Comparison of ENCODE assay signal across 9 cellular contexts in the genomic region with DNA sequence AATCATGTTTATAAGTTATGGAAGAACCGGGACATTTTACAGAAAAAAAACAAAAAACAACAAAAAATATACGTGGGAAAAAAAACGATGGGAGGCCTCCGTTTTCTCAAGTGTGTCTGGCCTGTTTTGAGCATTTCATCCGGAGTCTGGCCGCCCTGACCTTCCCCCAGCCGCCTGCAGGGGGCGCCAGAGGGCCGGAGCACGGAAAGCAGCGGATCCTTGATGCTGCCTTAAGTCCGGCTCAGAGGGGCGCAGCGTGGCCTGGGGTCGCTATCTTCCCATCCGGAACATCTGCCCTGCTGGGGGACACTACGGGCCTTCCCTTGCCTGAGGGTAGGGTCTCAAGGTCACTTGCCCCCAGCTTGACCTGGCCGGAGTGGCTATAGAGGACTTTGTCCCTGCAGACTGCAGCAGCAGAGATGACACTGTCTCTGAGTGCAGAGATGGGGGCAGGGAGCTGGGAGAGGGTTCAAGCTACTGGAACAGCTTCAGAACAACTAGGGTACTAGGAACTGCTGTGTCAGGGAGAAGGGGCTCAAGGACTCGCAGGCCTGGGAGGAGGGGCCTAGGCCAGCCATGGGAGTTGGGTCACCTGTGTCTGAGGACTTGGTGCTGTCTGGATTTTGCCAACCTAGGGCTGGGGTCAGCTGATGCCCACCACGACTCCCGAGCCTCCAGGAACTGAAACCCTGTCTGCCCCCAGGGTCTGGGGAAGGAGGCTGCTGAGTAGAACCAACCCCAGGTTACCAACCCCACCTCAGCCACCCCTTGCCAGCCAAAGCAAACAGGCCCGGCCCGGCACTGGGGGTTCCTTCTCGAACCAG. TPM values are rescaled to one million over a fixed set of nuclear protein-coding genes. Genes with fewer than 3 reads are reported as not detected.
DNase-seq lines count a peak whose midpoint lies in the region; ATAC-seq and TF ChIP-seq lines count a peak whose summit lies in the region.
"Had no signal": no experiment of that assay in that cellular context is flagged by ENCODE, and none has a peak within 500 bp of the region (broad histone marks: within the 10 kb centered on the region; RNA-seq: fewer than 3 reads in every experiment).

No MANE protein-coding gene starts in this region.

- no peak overlapping the region for H3K4me3 ChIP-seq in choroid plexus epithelial cell (ENCODE audit: low read depth, low read length)
- H3K4me3 ChIP-seq in liver (ENCODE audit: low read depth in 1 of 3, low read length in 3 of 3): peak overlapping the region in 2 of 3 donors; percentile 25 to 32
- H3K4me3 ChIP-seq: BLaER1 had no signal

- H3K4me3 Mint-ChIP-seq in activated CD4-positive, alpha-beta T cell treated with anti-CD3 and anti-CD28 coated beads, Interleukin-2, amount 10 ng/mL, durations not matched to agents 24 days and 14 days: no peak overlapping the region

- WGBS in liver: 8% methylated on average over 24 of the region's 24 CpGs

- peaks cover 33% of the 10 kb centered on the region for H3K36me3 Mint-ChIP-seq in activated CD4-positive, alpha-beta T cell treated with anti-CD3 and anti-CD28 coated beads, Interleukin-2, amount 10 ng/mL, durations not matched to agents 24 days and 14 days (ENCODE audit: low read depth)

- H3K36me3 ChIP-seq in liver (ENCODE audit: control insufficient read depth in 4 of 4, insufficient read depth in 3 of 4, low read depth in 1 of 4, low read length in 3 of 4): peaks cover 0 to 26% (median 4%) of the 10 kb centered on the region in 4 donors

- peaks cover 5% of the 10 kb centered on the region for H3K4me1 Mint-ChIP-seq in activated CD4-positive, alpha-beta T cell treated with anti-CD3 and anti-CD28 coated beads, Interleukin-2, amount 10 ng/mL, durations not matched to agents 24 days and 14 days

- H3K9me3 Mint-ChIP-seq in activated CD4-positive, alpha-beta T cell treated with anti-CD3 and anti-CD28 coated beads, Interleukin-2, amount 10 ng/mL, durations not matched to agents 24 days and 14 days: no peaks in the 10 kb centered on the region

- H3K27ac ChIP-seq in liver (ENCODE audit: low read depth in 1 of 2, low read length in 2 of 2): peak overlapping the region; percentile 78 to 88
- H3K27ac ChIP-seq: BLaER1 had no signal

- TF ChIP-seq CTCF in choroid plexus epithelial cell (conservative IDR thresholded peaks at IDR 0.05; ENCODE audit: low read depth, low read length) (peak; percentile 96), liver (IDR thresholded peaks at IDR 0.05; ENCODE audit: low read depth, low read length, missing input control) (peak; percentile 98)

- peak overlapping the region in 1 of 2 donors; percentile 2 for H3K9ac ChIP-seq in liver (ENCODE audit: low read depth in 1 of 2, low read length in 2 of 2)
- H3K9ac ChIP-seq: BLaER1 had no signal

- DNase-seq in DMS79 treated with DMSO at 0.1 percent for 48 hours (lab: John Stamatoyannopoulos, UW): peak; percentile 18
- no peak for DNase-seq in DMS79 (lab: John Stamatoyannopoulos, UW)
- DNase-seq in NCI-H2171 treated with DMSO at 0.1 percent for 48 hours (lab: John Stamatoyannopoulos, UW): peak; percentile 48
- peak; percentile 93 for DNase-seq in activated CD4-positive, alpha-beta T cell treated with anti-CD3 and anti-CD28 coated beads, Interleukin-2, amount 10 ng/mL, durations not matched to agents 24 days and 14 days
- DNase-seq in choroid plexus epithelial cell (ENCODE audit: low read depth): peak; percentile 75
- peak; percentile 52 for DNase-seq in stimulated activated CD8-positive, alpha-beta memory T cell treated with anti-CD3 and anti-CD28 coated beads, Interleukin-12 subunit alpha, Interleukin-12 subunit beta, amount 100 ng/mL, for 1 hour (ENCODE audit: low read depth)

- peak; percentile 91 to 92 for TF ChIP-seq RAD21 in liver (IDR thresholded peaks at IDR 0.05)

- H3K4me1 ChIP-seq in liver (ENCODE audit: control insufficient read depth in 4 of 4, insufficient read depth in 4 of 4, low read length in 3 of 4): peaks cover 13 to 59% (median 40%) of the 10 kb centered on the region in 4 donors

- no peaks in the 10 kb centered on the region for H3K27me3 ChIP-seq in liver (ENCODE audit: control insufficient read depth in 4 of 4, insufficient read depth in 4 of 4, low read length in 3 of 4)

- H3K27ac Mint-ChIP-seq in activated CD4-positive, alpha-beta T cell treated with anti-CD3 and anti-CD28 coated beads, Interleukin-2, amount 10 ng/mL, durations not matched to agents 24 days and 14 days: no peak overlapping the region

- ATAC-seq in GM19328 (IDR thresholded peaks at IDR 0.05; ENCODE audit: unreplicated experiment): no peak

- peaks cover 15% of the 10 kb centered on the region for H3K27me3 Mint-ChIP-seq in activated CD4-positive, alpha-beta T cell treated with anti-CD3 and anti-CD28 coated beads, Interleukin-2, amount 10 ng/mL, durations not matched to agents 24 days and 14 days

- H3K9me3 ChIP-seq in liver (ENCODE audit: control insufficient read depth in 4 of 4, low read length in 3 of 4): no peaks in the 10 kb centered on the region
- H3K9me3 ChIP-seq: BLaER1 had no signal

- intact Hi-C loops in activated CD4-positive, alpha-beta T cell treated with anti-CD3 and anti-CD28 coated beads, Interleukin-2, amount 10 ng/mL, durations not matched to agents 24 days and 14 days (cut with micrococcal nuclease): loop anchor here (1.0 kb wide), 1 partner anchor 47 kb away; no protein-coding TSS in a partner anchor

TF ChIP-seq in liver, 16 proteins besides CTCF, POLR2A, EP300 and RAD21 (continues in another document):
- TF ChIP-seq RXRA (IDR thresholded peaks at IDR 0.05) (peak; percentile 92 to 97), JUND (IDR thresholded peaks at IDR 0.05) (peak; percentile 66 to 69), TAF1 (conservative IDR thresholded peaks at IDR 0.05) (no peak), HNF4G (IDR thresholded peaks at IDR 0.05) (peak; percentile 92), NR2F2 (IDR thresholded peaks at IDR 0.05) (peak; percentile 77), GABPA (IDR thresholded peaks at IDR 0.05 in 1 of 2, conservative IDR thresholded peaks at IDR 0.05 in 1 of 2) (no peak)
- TF ChIP-seq, protein P1, sequence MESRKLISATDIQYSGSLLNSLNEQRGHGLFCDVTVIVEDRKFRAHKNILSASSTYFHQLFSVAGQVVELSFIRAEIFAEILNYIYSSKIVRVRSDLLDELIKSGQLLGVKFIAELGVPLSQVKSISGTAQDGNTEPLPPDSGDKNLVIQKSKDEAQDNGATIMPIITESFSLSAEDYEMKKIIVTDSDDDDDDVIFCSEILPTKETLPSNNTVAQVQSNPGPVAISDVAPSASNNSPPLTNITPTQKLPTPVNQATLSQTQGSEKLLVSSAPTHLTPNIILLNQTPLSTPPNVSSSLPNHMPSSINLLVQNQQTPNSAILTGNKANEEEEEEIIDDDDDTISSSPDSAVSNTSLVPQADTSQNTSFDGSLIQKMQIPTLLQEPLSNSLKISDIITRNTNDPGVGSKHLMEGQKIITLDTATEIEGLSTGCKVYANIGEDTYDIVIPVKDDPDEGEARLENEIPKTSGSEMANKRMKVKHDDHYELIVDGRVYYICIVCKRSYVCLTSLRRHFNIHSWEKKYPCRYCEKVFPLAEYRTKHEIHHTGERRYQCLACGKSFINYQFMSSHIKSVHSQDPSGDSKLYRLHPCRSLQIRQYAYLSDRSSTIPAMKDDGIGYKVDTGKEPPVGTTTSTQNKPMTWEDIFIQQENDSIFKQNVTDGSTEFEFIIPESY (IDR thresholded peaks at IDR 0.05): no peak
- TF ChIP-seq, protein P2, sequence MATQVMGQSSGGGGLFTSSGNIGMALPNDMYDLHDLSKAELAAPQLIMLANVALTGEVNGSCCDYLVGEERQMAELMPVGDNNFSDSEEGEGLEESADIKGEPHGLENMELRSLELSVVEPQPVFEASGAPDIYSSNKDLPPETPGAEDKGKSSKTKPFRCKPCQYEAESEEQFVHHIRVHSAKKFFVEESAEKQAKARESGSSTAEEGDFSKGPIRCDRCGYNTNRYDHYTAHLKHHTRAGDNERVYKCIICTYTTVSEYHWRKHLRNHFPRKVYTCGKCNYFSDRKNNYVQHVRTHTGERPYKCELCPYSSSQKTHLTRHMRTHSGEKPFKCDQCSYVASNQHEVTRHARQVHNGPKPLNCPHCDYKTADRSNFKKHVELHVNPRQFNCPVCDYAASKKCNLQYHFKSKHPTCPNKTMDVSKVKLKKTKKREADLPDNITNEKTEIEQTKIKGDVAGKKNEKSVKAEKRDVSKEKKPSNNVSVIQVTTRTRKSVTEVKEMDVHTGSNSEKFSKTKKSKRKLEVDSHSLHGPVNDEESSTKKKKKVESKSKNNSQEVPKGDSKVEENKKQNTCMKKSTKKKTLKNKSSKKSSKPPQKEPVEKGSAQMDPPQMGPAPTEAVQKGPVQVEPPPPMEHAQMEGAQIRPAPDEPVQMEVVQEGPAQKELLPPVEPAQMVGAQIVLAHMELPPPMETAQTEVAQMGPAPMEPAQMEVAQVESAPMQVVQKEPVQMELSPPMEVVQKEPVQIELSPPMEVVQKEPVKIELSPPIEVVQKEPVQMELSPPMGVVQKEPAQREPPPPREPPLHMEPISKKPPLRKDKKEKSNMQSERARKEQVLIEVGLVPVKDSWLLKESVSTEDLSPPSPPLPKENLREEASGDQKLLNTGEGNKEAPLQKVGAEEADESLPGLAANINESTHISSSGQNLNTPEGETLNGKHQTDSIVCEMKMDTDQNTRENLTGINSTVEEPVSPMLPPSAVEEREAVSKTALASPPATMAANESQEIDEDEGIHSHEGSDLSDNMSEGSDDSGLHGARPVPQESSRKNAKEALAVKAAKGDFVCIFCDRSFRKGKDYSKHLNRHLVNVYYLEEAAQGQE (IDR thresholded peaks at IDR 0.05): peak; percentile 41

RNA-seq across cellular contexts. Expression of a gene that starts 1.8 kb away (rescaled TPM):
- 0.83 and 1.1 TPM in 2 replicates for total RNA-seq in activated CD4-positive, alpha-beta T cell treated with anti-CD3 and anti-CD28 coated beads, Interleukin-2, amount 10 ng/mL, durations not matched to agents 24 days and 14 days
- total RNA-seq in liver: 1,000 to 10,000 TPM; 1,884 to 3,491 TPM
- 1,000 to 10,000 TPM; 3,935 to 5,263 TPM for polyA plus RNA-seq in liver

RNA-seq across cellular contexts. Expression of a gene that starts 10.6 kb away (rescaled TPM):
- total RNA-seq in activated CD4-positive, alpha-beta T cell treated with anti-CD3 and anti-CD28 coated beads, Interleukin-2, amount 10 ng/mL, durations not matched to agents 24 days and 14 days: 1.8 and 2.1 TPM in 2 replicates
- 1,000 to 10,000 TPM in 1 of 2 donors, 100 to 1,000 TPM in 1; 612 to 1,996 TPM for total RNA-seq in liver
- over 10,000 TPM in 1 of 2 donors, 1,000 to 10,000 TPM in 1; 3,937 to 10,095 TPM for polyA plus RNA-seq in liver

RNA-seq across cellular contexts. Expression of a gene that starts 12.8 kb away (rescaled TPM):
- 208 and 213 TPM in 2 replicates for total RNA-seq in activated CD4-positive, alpha-beta T cell treated with anti-CD3 and anti-CD28 coated beads, Interleukin-2, amount 10 ng/mL, durations not matched to agents 24 days and 14 days
- 10 to 100 TPM; 28.3 to 34.4 TPM for total RNA-seq in liver
- polyA plus RNA-seq in liver: 10 to 100 TPM; 27.0 to 33.0 TPM

RNA-seq across cellular contexts. Expression of a gene that starts 38.2 kb away (rescaled TPM):
- total RNA-seq in activated CD4-positive, alpha-beta T cell treated with anti-CD3 and anti-CD28 coated beads, Interleukin-2, amount 10 ng/mL, durations not matched to agents 24 days and 14 days: not detected in 2 replicates
- 100 to 1,000 TPM in 1 of 2 donors, 1 to 10 TPM in 1; 1.0 to 131 TPM for total RNA-seq in liver
- polyA plus RNA-seq in liver: 100 to 1,000 TPM; 418 to 420 TPM

RNA-seq across cellular contexts. Expression of a gene that starts 42.0 kb away (rescaled TPM):
- total RNA-seq in activated CD4-positive, alpha-beta T cell treated with anti-CD3 and anti-CD28 coated beads, Interleukin-2, amount 10 ng/mL, durations not matched to agents 24 days and 14 days: not detected in 2 replicates
- 1,000 to 10,000 TPM in 1 of 2 donors, 100 to 1,000 TPM in 1; 660 to 1,200 TPM for total RNA-seq in liver
- polyA plus RNA-seq in liver: 1,000 to 10,000 TPM; 2,878 to 3,399 TPM

Comparison
In these comparisons a context has a peak if more than half of its experiments do, and no peak if none do; other contexts are left out.
1. RNA of a gene that starts 1.8 kb away (total RNA-seq): 1,884 to 3,491 TPM in liver; 0.83 to 1.1 TPM in activated CD4-positive, alpha-beta T cell treated with anti-CD3 and anti-CD28 coated beads, Interleukin-2, amount 10 ng/mL, durations not matched to agents 24 days and 14 days; every median in the first group is over 100 times any median in the second.
2. RNA of a gene that starts 10.6 kb away (total RNA-seq): 612 to 1,996 TPM in liver; 1.8 to 2.1 TPM in activated CD4-positive, alpha-beta T cell treated with anti-CD3 and anti-CD28 coated beads, Interleukin-2, amount 10 ng/mL, durations not matched to agents 24 days and 14 days; every median in the first group is over 100 times any median in the second.